ENCODE assay signal across 19 cellular contexts in genomic region chr12:14410177-14410576, GRCh38.
"Had no signal": no experiment of that assay in that cellular context is flagged by ENCODE, and none has a peak within 500 bp of the region (broad histone marks: within the 10 kb centered on the region; RNA-seq: fewer than 3 reads in every experiment).

No MANE protein-coding gene starts in this region.

- H3K27me3 ChIP-seq: dorsolateral prefrontal cortex, esophagus muscularis mucosa, heart left ventricle, right lobe of liver had no signal

- ATAC-seq: activated CD4-positive, alpha-beta T cell treated with anti-CD3 and anti-CD28 coated beads for 36 hours; psoas muscle; right lobe of liver had no signal

- H3K9me3 ChIP-seq: esophagus muscularis mucosa, right lobe of liver had no signal

- H3K4me1 ChIP-seq: psoas muscle had no signal

- H3K4me3 ChIP-seq: esophagus muscularis mucosa, heart left ventricle, right lobe of liver had no signal

- H3K27me3 Mint-ChIP-seq: activated CD4-positive, alpha-beta T cell treated with anti-CD3 and anti-CD28 coated beads for 36 hours; activated naive CD4-positive, alpha-beta T cell treated with anti-CD3 and anti-CD28 coated beads, Interleukin-2, amount 10 ng/mL, durations not matched to agents 7 days and 5 days; brain; naive B cell; type B pancreatic cell had no signal

- H3K36me3 ChIP-seq: esophagus muscularis mucosa, heart left ventricle, right lobe of liver, WERI-Rb-1 had no signal

- DNase-seq: activated CD4-positive, alpha-beta T cell treated with anti-CD3 and anti-CD28 coated beads for 36 hours; activated CD8-positive, alpha-beta T cell treated with anti-CD3 and anti-CD28 coated beads, Interleukin-2, amount 10 ng/mL, durations not matched to agents 7 days and 5 days; activated naive CD4-positive, alpha-beta T cell treated with anti-CD3 and anti-CD28 coated beads, Interleukin-2, amount 10 ng/mL, durations not matched to agents 7 days and 5 days; amniotic stem cell; dorsolateral prefrontal cortex; foreskin melanocyte; heart left ventricle; kidney; naive B cell; nucleus accumbens; psoas muscle; right lobe of liver; stimulated activated CD4-positive, alpha-beta T cell treated with anti-CD3 and anti-CD28 coated beads, Interleukin-2, amount 100 ng/mL, for 24 hours; stimulated activated naive CD4-positive, alpha-beta T cell; WERI-Rb-1 had no signal

- H3K4me3 Mint-ChIP-seq: activated CD4-positive, alpha-beta T cell treated with anti-CD3 and anti-CD28 coated beads for 36 hours; activated naive CD4-positive, alpha-beta T cell treated with anti-CD3 and anti-CD28 coated beads, Interleukin-2, amount 10 ng/mL, durations not matched to agents 7 days and 5 days; mesothelial cell of epicardium; type B pancreatic cell had no signal

- H3K27ac Mint-ChIP-seq: activated CD8-positive, alpha-beta T cell treated with anti-CD3 and anti-CD28 coated beads, Interleukin-2, amount 10 ng/mL, durations not matched to agents 7 days and 5 days; activated naive CD4-positive, alpha-beta T cell treated with anti-CD3 and anti-CD28 coated beads, Interleukin-2, amount 10 ng/mL, durations not matched to agents 7 days and 5 days; mesothelial cell of epicardium; type B pancreatic cell had no signal

- H3K27ac ChIP-seq: dorsolateral prefrontal cortex, esophagus muscularis mucosa, psoas muscle, right lobe of liver, WERI-Rb-1 had no signal
